ENCODE assay signal across 26 cellular contexts in genomic region chr17:72394531-72394930, GRCh38.
DNase-seq lines count a peak whose midpoint lies in the region; ATAC-seq, FAIRE-seq and TF ChIP-seq lines count a peak whose summit lies in the region.
"Had no signal": no experiment of that assay in that cellular context is flagged by ENCODE, and none has a peak within 500 bp of the region (broad histone marks: within the 10 kb centered on the region; RNA-seq: fewer than 3 reads in every experiment).

No MANE protein-coding gene starts in this region.

- TF ChIP-seq CTCF in Caco-2 (IDR thresholded peaks at IDR 0.05; ENCODE audit: insufficient read depth in 1 of 2, low read depth in 1 of 2, low read length in 1 of 2, severe bottlenecking in 1 of 2, unreplicated experiment in 1 of 2) (no peak), endothelial cell of umbilical vein (IDR thresholded peaks at IDR 0.05; ENCODE audit: extremely low read depth in 1 of 2, insufficient read depth in 1 of 2, low read depth in 1 of 2, low read length in 2 of 2) (no peak), prostate gland (IDR thresholded peaks at IDR 0.05) (no peak)

- POLR2A ChIA-PET in Caco-2 (lab: Charles Lee) (no interaction called here), endothelial cell of umbilical vein (lab: Charles Lee) (no interaction called here)

- H3K4me1 ChIP-seq in Caco-2 (peaks cover 14% of the 10 kb centered on the region), endothelial cell of umbilical vein (ENCODE audit: control insufficient read depth, extremely low read depth, insufficient read depth, low read length) (peaks cover 19% of the 10 kb centered on the region), prostate gland (replicated peaks) (peaks cover 13% of the 10 kb centered on the region)
- H3K4me1 ChIP-seq: adrenal gland, left lung had no signal

- H3K27ac Mint-ChIP-seq in Caco-2 (ENCODE audit: unreplicated experiment): peak overlapping the region; percentile 64
- H3K27ac Mint-ChIP-seq: activated CD4-positive, alpha-beta T cell treated with anti-CD3 and anti-CD28 coated beads, Interleukin-2, amount 10 ng/mL, durations not matched to agents 7 days and 5 days; activated naive CD4-positive, alpha-beta T cell treated with anti-CD3 and anti-CD28 coated beads for 36 hours; activated T-cell treated with anti-CD3 and anti-CD28 coated beads, Interleukin-2, amount 50 U/mL, for 72 hours; CD4-positive, alpha-beta memory T cell; H9 had no signal

- no peaks in the 10 kb centered on the region for H3K27me3 ChIP-seq in Caco-2 (replicated peaks; ENCODE audit: control insufficient read depth, insufficient read depth, low read length)
- H3K27me3 ChIP-seq in MG63: no peaks in the 10 kb centered on the region
- no peaks in the 10 kb centered on the region for H3K27me3 ChIP-seq in endothelial cell of umbilical vein (ENCODE audit: control insufficient read depth in 2 of 2, insufficient read depth in 2 of 2, low read length in 2 of 2)
- H3K27me3 ChIP-seq in prostate gland (replicated peaks; ENCODE audit: insufficient read depth): no peaks in the 10 kb centered on the region
- H3K27me3 ChIP-seq: adrenal gland, left lung had no signal

- CTCF ChIA-PET in Caco-2 (lab: Charles Lee): no interaction called here
- CTCF ChIA-PET in endothelial cell of umbilical vein (lab: Charles Lee): interaction anchor here (0.7 to 1.2 kb wide), 4 partner anchors 9 to 55 kb away, joined by 3 read pairs; no protein-coding TSS in a partner anchor

- H3K36me3 ChIP-seq in Caco-2 (ENCODE audit: control insufficient read depth, insufficient read depth, low read length) (no peaks in the 10 kb centered on the region), MG63 (no peaks in the 10 kb centered on the region), endothelial cell of umbilical vein (ENCODE audit: control insufficient read depth in 2 of 2, extremely low read depth in 1 of 2, insufficient read depth in 2 of 2, low read length in 2 of 2) (no peaks in the 10 kb centered on the region), prostate gland (no peaks in the 10 kb centered on the region)
- H3K36me3 ChIP-seq: adrenal gland, left lung had no signal

- no peaks in the 10 kb centered on the region for H3K79me2 ChIP-seq in endothelial cell of umbilical vein (ENCODE audit: control insufficient read depth, insufficient read depth, low read length)

- peaks cover 29% of the 10 kb centered on the region for H3K36me3 Mint-ChIP-seq in Caco-2 (ENCODE audit: insufficient read depth, unreplicated experiment)
- H3K36me3 Mint-ChIP-seq: CD4-positive, alpha-beta memory T cell had no signal

- H3K4me3 ChIP-seq in Caco-2 (ENCODE audit: low read depth, low read length): no peak overlapping the region
- no peak overlapping the region for H3K4me3 ChIP-seq in MG63
- H3K4me3 ChIP-seq in endothelial cell of umbilical vein (replicated peaks in 1 of 3; ENCODE audit: insufficient read depth in 1 of 3, low read depth in 1 of 3, low read length in 3 of 3): no peak overlapping the region
- H3K4me3 ChIP-seq in prostate gland: no peak overlapping the region
- H3K4me3 ChIP-seq: adrenal gland, left lung had no signal

- H2AFZ ChIP-seq in endothelial cell of umbilical vein (ENCODE audit: low read depth, low read length): no peak overlapping the region

- H3K9me3 ChIP-seq in Caco-2: no peaks in the 10 kb centered on the region
- no peaks in the 10 kb centered on the region for H3K9me3 ChIP-seq in MG63
- H3K9me3 ChIP-seq in endothelial cell of umbilical vein (replicated peaks; ENCODE audit: control insufficient read depth, insufficient read depth, low read length): no peaks in the 10 kb centered on the region
- H3K9me3 ChIP-seq in prostate gland: no peaks in the 10 kb centered on the region
- H3K9me3 ChIP-seq: adrenal gland, left lung had no signal

- H3K4me3 Mint-ChIP-seq in Caco-2 (ENCODE audit: unreplicated experiment): no peak overlapping the region
- H3K4me3 Mint-ChIP-seq: activated CD4-positive, alpha-beta T cell treated with anti-CD3 and anti-CD28 coated beads, Interleukin-2, amount 10 ng/mL, durations not matched to agents 7 days and 5 days; activated naive CD4-positive, alpha-beta T cell treated with anti-CD3 and anti-CD28 coated beads for 36 hours; activated T-cell treated with anti-CD3 and anti-CD28 coated beads, Interleukin-2, amount 50 U/mL, for 72 hours; CD4-positive, alpha-beta memory T cell; H9; naive thymus-derived CD4-positive, alpha-beta T cell had no signal

- H3K27ac ChIP-seq in endothelial cell of umbilical vein (ENCODE audit: insufficient read depth, low read depth, low read length): peak overlapping the region; percentile 53
- peak overlapping the region; percentile 37 to 64 for H3K27ac ChIP-seq in prostate gland
- H3K27ac ChIP-seq: adrenal gland had no signal

- no peak overlapping the region for H3K9ac ChIP-seq in endothelial cell of umbilical vein (replicated peaks; ENCODE audit: extremely low read depth, insufficient read depth, low read length)

- intact Hi-C loops in Caco-2 (cut with micrococcal nuclease; ENCODE audit: unreplicated experiment): no loop called here
- intact Hi-C loops in endothelial cell of umbilical vein (cut with micrococcal nuclease): loop anchor here (5.0 kb wide), 1 partner anchor 57 kb away; no protein-coding TSS in a partner anchor
- intact Hi-C loops in prostate gland (cut with DNase I): loop anchor here (10.0 kb wide), 1 partner anchor 50 kb away; no protein-coding TSS in a partner anchor

- H3K4me1 Mint-ChIP-seq in Caco-2 (ENCODE audit: low read depth, unreplicated experiment): peaks cover 13% of the 10 kb centered on the region
- H3K4me1 Mint-ChIP-seq: activated CD4-positive, alpha-beta T cell treated with anti-CD3 and anti-CD28 coated beads, Interleukin-2, amount 10 ng/mL, durations not matched to agents 7 days and 5 days; CD4-positive, alpha-beta memory T cell; naive thymus-derived CD4-positive, alpha-beta T cell had no signal

- FAIRE-seq in endothelial cell of umbilical vein (lab: Jason Lieb, UNC): no peak
- FAIRE-seq: G401.6, GM19239 had no signal

- no peak for ATAC-seq in GM21717 (IDR thresholded peaks at IDR 0.05; ENCODE audit: unreplicated experiment)
- ATAC-seq: activated T-cell treated with anti-CD3 and anti-CD28 coated beads, Interleukin-2, amount 50 U/mL, for 72 hours; left lung; naive thymus-derived CD4-positive, alpha-beta T cell; right cardiac atrium had no signal

- WGBS in prostate gland: 57% methylated on average over 6 of the region's 6 CpGs

- H3K27me3 Mint-ChIP-seq in Caco-2 (ENCODE audit: insufficient read depth, unreplicated experiment): no peaks in the 10 kb centered on the region
- H3K27me3 Mint-ChIP-seq: activated CD4-positive, alpha-beta T cell treated with anti-CD3 and anti-CD28 coated beads, Interleukin-2, amount 10 ng/mL, durations not matched to agents 7 days and 5 days; CD4-positive, alpha-beta memory T cell had no signal

- H3K4me2 ChIP-seq in endothelial cell of umbilical vein (ENCODE audit: insufficient read depth, low read length): no peak overlapping the region

- BruUV-seq in Caco-2 (replicated peaks; lab: Mats Ljungman, UMichigan) (no TSS peak), endothelial cell of umbilical vein (replicated peaks; lab: Mats Ljungman, UMichigan) (no TSS peak)

- TF ChIP-seq POLR2A in endothelial cell of umbilical vein (IDR thresholded peaks at IDR 0.05; ENCODE audit: low read depth, low read length) (no peak), prostate gland (IDR thresholded peaks at IDR 0.05) (no peak)

- no peaks in the 10 kb centered on the region for H3K9me1 ChIP-seq in endothelial cell of umbilical vein (replicated peaks; ENCODE audit: control insufficient read depth, extremely low read depth, insufficient read depth, low read length)

- dilution Hi-C loops in endothelial cell of umbilical vein (cut with MboI; ENCODE audit: extremely low pct_ligation_motif_present, low sequenced_read_pairs): no loop called here

- no peaks in the 10 kb centered on the region for H3K9me3 Mint-ChIP-seq in Caco-2 (ENCODE audit: unreplicated experiment)
- H3K9me3 Mint-ChIP-seq: activated CD4-positive, alpha-beta T cell treated with anti-CD3 and anti-CD28 coated beads, Interleukin-2, amount 10 ng/mL, durations not matched to agents 7 days and 5 days; activated naive CD4-positive, alpha-beta T cell treated with anti-CD3 and anti-CD28 coated beads for 36 hours; H9 had no signal

- DNase-seq in Caco-2: no peak
- peak; percentile 45 for DNase-seq in MG63
- no peak for DNase-seq in endothelial cell of umbilical vein (ENCODE audit: low read depth, low spot score)
- DNase-seq in prostate gland (ENCODE audit: low spot score): peak; percentile 39
- no peak for DNase-seq in T1000 (lab: John Stamatoyannopoulos, UW)
- no peak for DNase-seq in nucleus accumbens (lab: John Stamatoyannopoulos, UW)
- no peak for DNase-seq in activated CD4-positive, alpha-beta T cell treated with anti-CD3 and anti-CD28 coated beads, Interleukin-2, amount 50 U/mL, for 1 hour
- DNase-seq: activated CD4-positive, alpha-beta T cell treated with anti-CD3 and anti-CD28 coated beads, Interleukin-2, amount 10 ng/mL, durations not matched to agents 7 days and 5 days; activated naive CD4-positive, alpha-beta T cell treated with anti-CD3 and anti-CD28 coated beads for 36 hours; activated T-cell treated with anti-CD3 and anti-CD28 coated beads, Interleukin-2, amount 50 U/mL, for 72 hours; adrenal gland; CD4-positive, alpha-beta memory T cell; DMS153; H9; left lung; MM.1S; naive thymus-derived CD4-positive, alpha-beta T cell; NCI-H226; right cardiac atrium; Right ventricle myocardium superior; stimulated activated CD4-positive, alpha-beta T cell treated with anti-CD3 and anti-CD28 coated beads, Interleukin-2, amount 100 ng/mL, for 24 hours; SW 1271; T-helper 9 cell had no signal

- H4K20me1 ChIP-seq in endothelial cell of umbilical vein (replicated peaks; ENCODE audit: control insufficient read depth, extremely low read depth, insufficient read depth, low read length): no peaks in the 10 kb centered on the region

TF ChIP-seq in endothelial cell of umbilical vein, 7 proteins besides CTCF, POLR2A, EP300 and RAD21:
- TF ChIP-seq MYC (IDR thresholded peaks at IDR 0.05; ENCODE audit: low read depth, low read length) (no peak), POLR2AphosphoS5 (IDR thresholded peaks at IDR 0.05; ENCODE audit: insufficient read depth, low read depth, low read length) (no peak), FOS (IDR thresholded peaks at IDR 0.05; ENCODE audit: borderline replicate concordance, insufficient read depth, low read length) (no peak), GATA2 (IDR thresholded peaks at IDR 0.05; ENCODE audit: insufficient read depth, insufficient read length, low read depth, low read length) (no peak), JUN (IDR thresholded peaks at IDR 0.05; ENCODE audit: borderline replicate concordance, insufficient read depth, insufficient read length, low read depth) (no peak), EZH2 (IDR thresholded peaks at IDR 0.05; ENCODE audit: borderline replicate concordance, low read depth, low read length, severe bottlenecking) (no peak)
- TF ChIP-seq, protein P1, sequence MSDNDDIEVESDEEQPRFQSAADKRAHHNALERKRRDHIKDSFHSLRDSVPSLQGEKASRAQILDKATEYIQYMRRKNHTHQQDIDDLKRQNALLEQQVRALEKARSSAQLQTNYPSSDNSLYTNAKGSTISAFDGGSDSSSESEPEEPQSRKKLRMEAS (IDR thresholded peaks at IDR 0.05; ENCODE audit: insufficient read depth, insufficient read length): no peak

Comparison
In these comparisons a context has a peak if more than half of its experiments do, and no peak if none do; other contexts are left out.
1. DNase-seq: peak in MG63 (single experiment) and prostate gland (single experiment); none in Caco-2 (0 of 2), endothelial cell of umbilical vein (single experiment), T1000 (single experiment), nucleus accumbens (0 of 56) and activated CD4-positive, alpha-beta T cell treated with anti-CD3 and anti-CD28 coated beads, Interleukin-2, amount 50 U/mL, for 1 hour (single experiment).